ENCODE assay signal across 8 cellular contexts in genomic region chr17:34045990-34046389, GRCh38.
"Had no signal": no experiment of that assay in that cellular context is flagged by ENCODE, and none has a peak within 500 bp of the region (broad histone marks: within the 10 kb centered on the region; RNA-seq: fewer than 3 reads in every experiment).

No MANE protein-coding gene starts in this region.

- ATAC-seq: GM12878 had no signal

- H3K4me3 ChIP-seq: GM12878 had no signal

- DNase-seq: GDM1, GF-D8 had no signal

- FAIRE-seq: G401.6, GM12878, GM12891, GM12892, GM18507, GM19239 had no signal
